22 cellular contexts compared by ENCODE assay signal in the genomic region with DNA sequence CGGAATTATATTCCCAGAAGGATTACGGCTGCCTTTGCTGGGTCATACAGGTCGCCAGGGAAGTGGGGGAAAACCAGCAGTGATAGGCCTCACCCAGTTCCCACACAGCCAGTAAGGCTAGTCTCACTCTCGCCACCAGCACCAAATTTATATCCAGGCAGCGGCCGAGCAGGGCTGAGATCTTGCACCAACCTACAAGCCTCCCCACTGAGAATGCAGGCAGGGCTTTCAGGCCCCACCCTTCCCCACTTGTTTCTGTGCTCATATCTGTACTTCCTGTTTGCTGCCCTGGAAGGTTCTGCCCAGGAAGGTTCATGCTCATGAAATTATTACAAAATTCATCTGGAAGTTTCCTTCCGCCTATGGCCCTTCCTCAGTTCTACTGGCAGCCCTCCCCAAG.
DNase-seq lines count a peak whose midpoint lies in the region; ATAC-seq, FAIRE-seq and TF ChIP-seq lines count a peak whose summit lies in the region.
"Had no signal": no experiment of that assay in that cellular context is flagged by ENCODE, and none has a peak within 500 bp of the region (broad histone marks: within the 10 kb centered on the region; RNA-seq: fewer than 3 reads in every experiment).

No MANE protein-coding gene starts in this region.

- POLR2A ChIA-PET in GM12878 (lab: Charles Lee) = no interaction called here
- POLR2A ChIA-PET in RWPE1 (lab: Yijun Ruan, JAX; ENCODE audit: low non-redundant PET) = no interaction called here

- H3K36me3 Mint-ChIP-seq in activated CD8-positive, alpha-beta memory T cell treated with anti-CD3 and anti-CD28 coated beads, Interleukin-2, amount 10 ng/mL, durations not matched to agents 7 days and 5 days = no peaks in the 10 kb centered on the region

- peaks cover 9% of the 10 kb centered on the region for H3K4me1 ChIP-seq in left ventricle myocardium inferior
- no peaks in the 10 kb centered on the region for H3K4me1 ChIP-seq in GM12878 (ENCODE audit: control insufficient read depth, insufficient read depth, low read length)
- no peaks in the 10 kb centered on the region for H3K4me1 ChIP-seq in upper lobe of right lung
- H3K4me1 ChIP-seq: sigmoid colon had no signal

- H3K9ac ChIP-seq in GM12878 (ENCODE audit: control insufficient read depth, insufficient read depth, low read length) = no peak overlapping the region

- CTCF ChIA-PET in GM12878 (lab: Yijun Ruan, JAX) = interaction anchor here (3.3 kb wide), 1 partner anchor 8 kb away, joined by 15 read pairs; no protein-coding TSS in a partner anchor
- CTCF ChIA-PET in RWPE1 (lab: Yijun Ruan, JAX) = interaction anchor here (0.6 to 0.7 kb wide), 3 partner anchors 93 to 556 kb away, joined by 3 read pairs; no protein-coding TSS in a partner anchor
- CTCF ChIA-PET in activated CD8-positive, alpha-beta memory T cell treated with anti-CD3 and anti-CD28 coated beads, Interleukin-2, amount 10 ng/mL, durations not matched to agents 7 days and 5 days (lab: Charles Lee) = no interaction called here

- H3K36me3 ChIP-seq in left ventricle myocardium inferior (no peaks in the 10 kb centered on the region), GM12878 (ENCODE audit: control insufficient read depth in 2 of 2, insufficient read depth in 2 of 2, low read length in 1 of 2) (no peaks in the 10 kb centered on the region), upper lobe of right lung (no peaks in the 10 kb centered on the region)
- H3K36me3 ChIP-seq: sigmoid colon, thoracic aorta had no signal

- no peak overlapping the region for H3K4me3 ChIP-seq in left ventricle myocardium inferior
- H3K4me3 ChIP-seq in GM12878 = no peak overlapping the region
- no peak overlapping the region for H3K4me3 ChIP-seq in upper lobe of right lung
- H3K4me3 ChIP-seq: sigmoid colon, thoracic aorta had no signal

- no peak for DNase-seq in left ventricle myocardium inferior
- no peak for DNase-seq in Right ventricle myocardium inferior (ENCODE audit: missing footprints)
- peak; percentile 63 for DNase-seq in MV-4-11 (lab: John Stamatoyannopoulos, UW)
- DNase-seq in GM12878 (ENCODE audit: low read depth, low spot score) = no peak
- no peak for DNase-seq in upper lobe of right lung
- DNase-seq in RWPE1 (ENCODE audit: low spot score) = no peak
- DNase-seq in activated CD8-positive, alpha-beta memory T cell treated with anti-CD3 and anti-CD28 coated beads, Interleukin-2, amount 10 ng/mL, durations not matched to agents 7 days and 5 days = no peak
- DNase-seq: activated CD4-positive, CD25-positive, alpha-beta regulatory T cell; activated CD8-positive, alpha-beta T cell treated with anti-CD3 and anti-CD28 coated beads, Interleukin-2, amount 10 ng/mL, durations not matched to agents 7 days and 5 days; activated naive CD4-positive, alpha-beta T cell treated with Interleukin-2 at 50 U/mL for 16 hours; activated T-cell treated with anti-CD3 and anti-CD28 coated beads, Interleukin-2, amount 50 U/mL, for 24 hours; amniotic stem cell; naive B cell; NCI-H1436 treated with DMSO at 0.1 percent for 48 hours; NCI-H748 treated with DMSO at 0.1 percent for 48 hours; sigmoid colon had no signal

- no peak for FAIRE-seq in GM12878 (lab: Jason Lieb, UNC)
- FAIRE-seq: GM19239, H54 had no signal

- no peak overlapping the region; the same call in 1 of the 2 replicates for H2AFZ ChIP-seq in GM12878 (ENCODE audit: control insufficient read depth, low read depth, low read length)

- no peak for ATAC-seq in Right ventricle myocardium inferior
- peak; percentile 48; the same call in 2 of the 3 replicates for ATAC-seq in GM12878
- ATAC-seq in upper lobe of right lung = peak; percentile 90
- ATAC-seq in GM21825 (IDR thresholded peaks at IDR 0.05; ENCODE audit: unreplicated experiment) = no peak
- ATAC-seq in activated CD8-positive, alpha-beta memory T cell treated with anti-CD3 and anti-CD28 coated beads, Interleukin-2, amount 10 ng/mL, durations not matched to agents 7 days and 5 days = no peak
- ATAC-seq: activated CD8-positive, alpha-beta T cell treated with anti-CD3 and anti-CD28 coated beads, Interleukin-2, amount 10 ng/mL, durations not matched to agents 7 days and 5 days; Panc1 had no signal

- TF ChIP-seq CTCF in left ventricle myocardium inferior (IDR thresholded peaks at IDR 0.05; ENCODE audit: borderline replicate concordance) (no peak), GM12878 (IDR thresholded peaks at IDR 0.05 in 2 of 3, conservative IDR thresholded peaks at IDR 0.05 in 1 of 3; ENCODE audit: control insufficient read depth in 2 of 3, extremely low read depth in 1 of 3, insufficient read depth in 1 of 3, low read depth in 3 of 3, low read length in 3 of 3) (no peak), upper lobe of right lung (IDR thresholded peaks at IDR 0.05) (no peak), RWPE1 (conservative IDR thresholded peaks at IDR 0.05; ENCODE audit: low read depth) (no peak)

- 21% methylated on average over 7 of the region's 7 CpGs for WGBS in GM12878 (ENCODE audit: insufficient coverage, insufficient replicate concordance, low lambda C conversion rate, missing lambda C conversion rate)

- no peak overlapping the region for H3K27ac Mint-ChIP-seq in activated CD8-positive, alpha-beta memory T cell treated with anti-CD3 and anti-CD28 coated beads, Interleukin-2, amount 10 ng/mL, durations not matched to agents 7 days and 5 days
- H3K27ac Mint-ChIP-seq: activated CD8-positive, alpha-beta T cell treated with anti-CD3 and anti-CD28 coated beads, Interleukin-2, amount 10 ng/mL, durations not matched to agents 7 days and 5 days; activated T-cell treated with anti-CD3 and anti-CD28 coated beads, Interleukin-2, amount 50 U/mL, for 24 hours; naive B cell had no signal

- no peaks in the 10 kb centered on the region for H3K9me3 Mint-ChIP-seq in activated CD8-positive, alpha-beta memory T cell treated with anti-CD3 and anti-CD28 coated beads, Interleukin-2, amount 10 ng/mL, durations not matched to agents 7 days and 5 days (ENCODE audit: low read depth)

- H3K4me2 ChIP-seq in GM12878 (ENCODE audit: control insufficient read depth, insufficient read depth) = no peak overlapping the region

- no peak overlapping the region for H3K4me3 Mint-ChIP-seq in activated CD8-positive, alpha-beta memory T cell treated with anti-CD3 and anti-CD28 coated beads, Interleukin-2, amount 10 ng/mL, durations not matched to agents 7 days and 5 days
- H3K4me3 Mint-ChIP-seq: activated CD8-positive, alpha-beta T cell treated with anti-CD3 and anti-CD28 coated beads, Interleukin-2, amount 10 ng/mL, durations not matched to agents 7 days and 5 days; activated T-cell treated with anti-CD3 and anti-CD28 coated beads, Interleukin-2, amount 50 U/mL, for 24 hours; naive B cell had no signal

- no peaks in the 10 kb centered on the region for H4K20me1 ChIP-seq in GM12878 (ENCODE audit: control insufficient read depth, insufficient read depth)

- H3K79me2 ChIP-seq in GM12878 (ENCODE audit: control insufficient read depth, insufficient read depth, low read length) = no peaks in the 10 kb centered on the region

- peaks cover 17% of the 10 kb centered on the region for H3K27me3 ChIP-seq in left ventricle myocardium inferior (ENCODE audit: low read depth)
- no peaks in the 10 kb centered on the region for H3K27me3 ChIP-seq in GM12878 (replicated peaks in 1 of 2; ENCODE audit: control insufficient read depth in 2 of 2, insufficient read depth in 2 of 2, low read length in 1 of 2)
- no peaks in the 10 kb centered on the region for H3K27me3 ChIP-seq in upper lobe of right lung

- BruUV-seq in GM12878 (replicated peaks; lab: Mats Ljungman, UMichigan) = no TSS peak

- H3K9me3 ChIP-seq in left ventricle myocardium inferior (replicated peaks) (peaks cover 15% of the 10 kb centered on the region), GM12878 (replicated peaks; ENCODE audit: control insufficient read depth, insufficient read depth, low read length) (no peaks in the 10 kb centered on the region), upper lobe of right lung (no peaks in the 10 kb centered on the region)
- H3K9me3 ChIP-seq: thoracic aorta had no signal

- peak overlapping the region; percentile 73 for H3K27ac ChIP-seq in left ventricle myocardium inferior (replicated peaks)
- H3K27ac ChIP-seq in GM12878 (ENCODE audit: control insufficient read depth, insufficient read depth) = no peak overlapping the region
- H3K27ac ChIP-seq in upper lobe of right lung = no peak overlapping the region
- H3K27ac ChIP-seq in RWPE1 = no peak overlapping the region
- H3K27ac ChIP-seq: C4-2B, sigmoid colon, thoracic aorta had no signal

- no peak for TF ChIP-seq RAD21 in GM12878 (IDR thresholded peaks at IDR 0.05; ENCODE audit: insufficient read depth, low read depth, low read length)

- in situ Hi-C loops in GM12878 (cut with MboI) = no loop called here

- H3K27me3 Mint-ChIP-seq in activated CD8-positive, alpha-beta memory T cell treated with anti-CD3 and anti-CD28 coated beads, Interleukin-2, amount 10 ng/mL, durations not matched to agents 7 days and 5 days = peaks cover 30% of the 10 kb centered on the region

- H3K4me1 Mint-ChIP-seq in activated CD8-positive, alpha-beta memory T cell treated with anti-CD3 and anti-CD28 coated beads, Interleukin-2, amount 10 ng/mL, durations not matched to agents 7 days and 5 days = peaks cover 4% of the 10 kb centered on the region

- SMC1A ChIA-PET in GM12878 (lab: Charles Lee; ENCODE audit: uncharacterized antibody, unreplicated experiment) = no interaction called here

- intact Hi-C loops in left ventricle myocardium inferior (cut with micrococcal nuclease) = no loop called here
- intact Hi-C loops in Right ventricle myocardium inferior (cut with DNase I) = no loop called here
- intact Hi-C loops in GM12878 (cut with micrococcal nuclease; ENCODE audit: unreplicated experiment) = loop anchor here (10.0 kb wide), 1 partner anchor 644 kb away; no protein-coding TSS in a partner anchor
- intact Hi-C loops in upper lobe of right lung (cut with DNase I) = no loop called here

- no peak for TF ChIP-seq EP300 in GM12878 (IDR thresholded peaks at IDR 0.05; ENCODE audit: borderline replicate concordance in 1 of 2, control insufficient read depth in 1 of 2, low read depth in 2 of 2, low read length in 2 of 2)

- RAD21 ChIA-PET in GM12878 (lab: Charles Lee; ENCODE audit: unreplicated experiment) = no interaction called here

- TF ChIP-seq POLR2A in GM12878 (IDR thresholded peaks at IDR 0.05; ENCODE audit: low read depth, low read length) = no peak

TF ChIP-seq in GM12878, 131 proteins besides CTCF, POLR2A, EP300 and RAD21 (continues in another document):
- no peak for TF ChIP-seq MEF2B (IDR thresholded peaks at IDR 0.05; ENCODE audit: partially characterized antibody, poor library complexity, severe bottlenecking)

Comparison
In these comparisons a context has a peak if more than half of its experiments do, and no peak if none do; other contexts are left out.
1. ATAC-seq: peak in GM12878 (single experiment) and upper lobe of right lung (single experiment); none in Right ventricle myocardium inferior (single experiment), GM21825 (single experiment) and activated CD8-positive, alpha-beta memory T cell treated with anti-CD3 and anti-CD28 coated beads, Interleukin-2, amount 10 ng/mL, durations not matched to agents 7 days and 5 days (single experiment).